8 cellular contexts compared by ENCODE assay signal in the genomic region with DNA sequence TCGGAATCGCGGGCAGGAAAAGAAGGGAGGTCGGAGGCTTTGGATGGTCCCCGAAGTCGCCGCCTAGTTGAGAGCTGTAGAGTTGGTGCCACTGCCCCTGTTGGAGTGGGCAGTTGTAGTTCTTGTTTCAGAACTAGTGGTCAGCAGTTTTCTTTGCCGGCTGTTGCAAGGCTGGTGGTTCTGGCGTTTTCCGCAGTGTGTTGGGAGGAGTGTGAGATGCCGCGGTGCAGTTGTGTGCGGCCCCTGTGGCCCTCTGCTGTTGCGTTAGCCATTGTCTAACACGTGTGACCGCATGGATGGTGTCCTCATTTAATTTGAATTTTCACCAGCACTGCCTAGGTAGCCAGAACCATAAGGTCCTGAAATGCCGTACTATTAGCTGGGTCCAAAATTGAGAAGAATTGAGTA. TPM values are rescaled to one million over a fixed set of nuclear protein-coding genes. Genes with fewer than 3 reads are reported as not detected.
DNase-seq lines count a peak whose midpoint lies in the region; ATAC-seq lines count a peak whose summit lies in the region.

No MANE protein-coding gene starts in this region.

- H3K27me3 Mint-ChIP-seq in activated CD4-positive, alpha-beta T cell treated with anti-CD3 and anti-CD28 coated beads, Interleukin-2, amount 10 ng/mL, durations not matched to agents 24 days and 14 days = no peaks in the 10 kb centered on the region
- no peaks in the 10 kb centered on the region for H3K27me3 Mint-ChIP-seq in activated naive CD8-positive, alpha-beta T cell treated with anti-CD3 and anti-CD28 coated beads, Interleukin-2, amount 50 U/mL, for 24 hours
- H3K27me3 Mint-ChIP-seq in stimulated activated naive B cell treated with anti-CD40 and anti-IgM and Interleukin-4, amounts not matched to agents 10 μg/mL and 1 μg/mL and 100 μg/mL, for 72 hours = no peaks in the 10 kb centered on the region

- H3K4me1 Mint-ChIP-seq in activated CD4-positive, alpha-beta T cell treated with anti-CD3 and anti-CD28 coated beads, Interleukin-2, amount 10 ng/mL, durations not matched to agents 24 days and 14 days = peaks cover 50% of the 10 kb centered on the region
- peaks cover 61% of the 10 kb centered on the region for H3K4me1 Mint-ChIP-seq in activated naive CD8-positive, alpha-beta T cell treated with anti-CD3 and anti-CD28 coated beads, Interleukin-2, amount 50 U/mL, for 24 hours
- H3K4me1 Mint-ChIP-seq in stimulated activated naive B cell treated with anti-CD40 and anti-IgM and Interleukin-4, amounts not matched to agents 10 μg/mL and 1 μg/mL and 100 μg/mL, for 72 hours = peaks cover 45 to 76% of the 10 kb centered on the region in 2 donors

- no peak for ATAC-seq in activated naive CD8-positive, alpha-beta T cell treated with anti-CD3 and anti-CD28 coated beads, Interleukin-2, amount 50 U/mL, for 24 hours
- no peak for ATAC-seq in stimulated activated naive B cell treated with anti-CD40 and anti-IgM and Interleukin-4, amounts not matched to agents 10 μg/mL and 1 μg/mL and 100 μg/mL, for 72 hours (replicated peaks)

- H3K27ac Mint-ChIP-seq in activated CD4-positive, alpha-beta T cell treated with anti-CD3 and anti-CD28 coated beads, Interleukin-2, amount 10 ng/mL, durations not matched to agents 24 days and 14 days = peak overlapping the region; percentile 93
- peak overlapping the region; percentile 94 for H3K27ac Mint-ChIP-seq in activated naive CD8-positive, alpha-beta T cell treated with anti-CD3 and anti-CD28 coated beads, Interleukin-2, amount 50 U/mL, for 24 hours
- H3K27ac Mint-ChIP-seq in stimulated activated naive B cell treated with anti-CD40 and anti-IgM and Interleukin-4, amounts not matched to agents 10 μg/mL and 1 μg/mL and 100 μg/mL, for 72 hours = peak overlapping the region; percentile 96

- peaks cover 14% of the 10 kb centered on the region for H3K36me3 ChIP-seq in iPS-20b (ENCODE audit: insufficient read depth, low read depth, low read length)

- peaks cover 41% of the 10 kb centered on the region for H3K36me3 Mint-ChIP-seq in activated CD4-positive, alpha-beta T cell treated with anti-CD3 and anti-CD28 coated beads, Interleukin-2, amount 10 ng/mL, durations not matched to agents 24 days and 14 days (ENCODE audit: low read depth)
- H3K36me3 Mint-ChIP-seq in activated naive CD8-positive, alpha-beta T cell treated with anti-CD3 and anti-CD28 coated beads, Interleukin-2, amount 50 U/mL, for 24 hours (ENCODE audit: low read depth) = peaks cover 40% of the 10 kb centered on the region
- peaks cover 13 to 48% of the 10 kb centered on the region in 2 donors for H3K36me3 Mint-ChIP-seq in stimulated activated naive B cell treated with anti-CD40 and anti-IgM and Interleukin-4, amounts not matched to agents 10 μg/mL and 1 μg/mL and 100 μg/mL, for 72 hours

- intact Hi-C loops in activated CD4-positive, alpha-beta T cell treated with anti-CD3 and anti-CD28 coated beads, Interleukin-2, amount 10 ng/mL, durations not matched to agents 24 days and 14 days (cut with micrococcal nuclease) = loop anchor here (5.0 to 10.0 kb wide), 3 partner anchors 323 to 1679 kb away; partner anchors contain the start of genes PARP1 and TRIM11

- peak overlapping the region; percentile 66 for H3K9ac ChIP-seq in iPS-20b (ENCODE audit: low read depth, low read length)

- H3K9me3 ChIP-seq in iPS-20b (ENCODE audit: insufficient read depth, low read depth, low read length) = no peaks in the 10 kb centered on the region

- H3K4me3 Mint-ChIP-seq in activated CD4-positive, alpha-beta T cell treated with anti-CD3 and anti-CD28 coated beads, Interleukin-2, amount 10 ng/mL, durations not matched to agents 24 days and 14 days = peak overlapping the region; percentile 97
- H3K4me3 Mint-ChIP-seq in activated naive CD8-positive, alpha-beta T cell treated with anti-CD3 and anti-CD28 coated beads, Interleukin-2, amount 50 U/mL, for 24 hours = peak overlapping the region; percentile 96
- H3K4me3 Mint-ChIP-seq in stimulated activated naive B cell treated with anti-CD40 and anti-IgM and Interleukin-4, amounts not matched to agents 10 μg/mL and 1 μg/mL and 100 μg/mL, for 72 hours = peak overlapping the region; percentile 94 to 96

- H3K4me1 ChIP-seq in iPS-20b (ENCODE audit: insufficient read depth, low read length) = peaks cover 22% of the 10 kb centered on the region

- no peaks in the 10 kb centered on the region for H3K9me3 Mint-ChIP-seq in activated CD4-positive, alpha-beta T cell treated with anti-CD3 and anti-CD28 coated beads, Interleukin-2, amount 10 ng/mL, durations not matched to agents 24 days and 14 days
- H3K9me3 Mint-ChIP-seq in activated naive CD8-positive, alpha-beta T cell treated with anti-CD3 and anti-CD28 coated beads, Interleukin-2, amount 50 U/mL, for 24 hours = no peaks in the 10 kb centered on the region
- H3K9me3 Mint-ChIP-seq in stimulated activated naive B cell treated with anti-CD40 and anti-IgM and Interleukin-4, amounts not matched to agents 10 μg/mL and 1 μg/mL and 100 μg/mL, for 72 hours = no peaks in the 10 kb centered on the region

- DNase-seq in activated CD4-positive, alpha-beta T cell treated with anti-CD3 and anti-CD28 coated beads, Interleukin-2, amount 10 ng/mL, durations not matched to agents 24 days and 14 days = peak; percentile 72
- no peak for DNase-seq in activated CD4-positive, alpha-beta T cell treated with anti-CD3 and anti-CD28 coated beads, Interleukin-2, amount 50 U/mL, for 48 hours
- no peak for DNase-seq in activated naive CD8-positive, alpha-beta T cell treated with anti-CD3 and anti-CD28 coated beads, Interleukin-2, amount 50 U/mL, for 24 hours
- no peak for DNase-seq in stimulated activated naive B cell treated with anti-CD40 and anti-IgM and Interleukin-4, amounts not matched to agents 10 μg/mL and 1 μg/mL and 100 μg/mL, for 72 hours
- DNase-seq in hepatic stellate cell (ENCODE audit: low spot score) (no peak), NCI-H748 treated with DMSO at 0.1 percent for 48 hours (lab: John Stamatoyannopoulos, UW) (no peak), NCI-H1417 (lab: John Stamatoyannopoulos, UW) (no peak)

- H3K4me3 ChIP-seq in iPS-20b (ENCODE audit: low read length) = peak overlapping the region; percentile 92

- H3K27me3 ChIP-seq in iPS-20b (ENCODE audit: insufficient read depth, low read length) = peaks cover 16% of the 10 kb centered on the region; the same call in 1 of the 2 replicates

- H3K27ac ChIP-seq in iPS-20b (ENCODE audit: low read length) = no peak overlapping the region

RNA-seq across cellular contexts. Expression of gene ARF1, which starts 1.4 kb away (rescaled TPM):
- 388 and 395 TPM in 2 replicates for total RNA-seq in activated CD4-positive, alpha-beta T cell treated with anti-CD3 and anti-CD28 coated beads, Interleukin-2, amount 10 ng/mL, durations not matched to agents 24 days and 14 days

RNA-seq across cellular contexts. Expression of gene C1orf35, which starts 19.2 kb away (rescaled TPM):
- total RNA-seq in activated CD4-positive, alpha-beta T cell treated with anti-CD3 and anti-CD28 coated beads, Interleukin-2, amount 10 ng/mL, durations not matched to agents 24 days and 14 days = 27.5 and 33.0 TPM in 2 replicates

RNA-seq across cellular contexts. Expression of gene MRPL55, which starts 25.2 kb away (rescaled TPM):
- 55.2 and 62.2 TPM in 2 replicates for total RNA-seq in activated CD4-positive, alpha-beta T cell treated with anti-CD3 and anti-CD28 coated beads, Interleukin-2, amount 10 ng/mL, durations not matched to agents 24 days and 14 days

RNA-seq across cellular contexts. Expression of gene GUK1, which starts 56.2 kb away (rescaled TPM):
- total RNA-seq in activated CD4-positive, alpha-beta T cell treated with anti-CD3 and anti-CD28 coated beads, Interleukin-2, amount 10 ng/mL, durations not matched to agents 24 days and 14 days = 211 and 222 TPM in 2 replicates
